In the genomic region with DNA sequence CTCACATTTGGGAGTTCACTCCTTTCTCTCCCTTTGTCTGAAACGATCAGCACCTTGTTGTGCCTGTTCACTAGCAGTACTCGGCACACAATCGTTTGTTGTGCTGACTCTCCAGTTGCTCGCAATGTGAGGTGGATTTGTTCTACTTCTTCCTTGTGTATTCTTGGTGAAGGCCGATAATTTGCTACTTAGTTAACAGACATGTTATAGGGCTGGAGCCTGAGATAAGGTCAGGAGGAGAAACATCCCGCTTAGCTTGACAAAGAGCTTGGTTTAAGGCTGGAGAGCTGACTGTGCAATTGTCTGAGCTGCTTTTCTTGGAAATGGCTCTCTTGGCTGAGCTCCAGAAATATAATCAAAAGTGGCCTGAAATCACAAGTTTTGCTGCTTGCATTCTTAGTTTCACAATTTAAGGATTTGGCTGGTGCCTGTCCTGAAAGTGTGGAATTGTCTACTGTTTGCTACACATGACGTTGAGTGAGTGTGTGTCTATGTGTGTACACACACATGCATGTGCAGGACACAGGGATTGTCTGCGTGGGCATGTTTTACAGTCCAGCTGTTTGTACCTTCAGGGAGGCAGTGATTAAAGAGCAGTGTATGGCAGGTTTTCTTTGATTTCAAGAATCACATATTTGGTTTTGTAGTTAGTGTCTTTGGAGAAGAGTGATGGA, we compare ENCODE assay signal across 8 cellular contexts.
A peak's percentile ranks its signal among the peaks of the same experiment; 100 is the strongest.
DNase-seq lines count a peak whose midpoint lies in the region; ATAC-seq and TF ChIP-seq lines count a peak whose summit lies in the region.

No MANE protein-coding gene starts in this region.

- H3K36me3 ChIP-seq in right atrium auricular region (no peaks in the 10 kb centered on the region), subcutaneous abdominal adipose tissue (ENCODE audit: control insufficient read depth in 5 of 5, insufficient read depth in 5 of 5, low read length in 5 of 5) (no peaks in the 10 kb centered on the region)

- H3K4me3 Mint-ChIP-seq in activated CD8-positive, alpha-beta T cell treated with anti-CD3 and anti-CD28 coated beads for 36 hours = peak overlapping the region; percentile 69

- H3K27ac ChIP-seq in right atrium auricular region = peak overlapping the region; percentile 52 to 61
- peak overlapping the region; percentile 64 for H3K27ac ChIP-seq in subcutaneous abdominal adipose tissue (ENCODE audit: low read depth, low read length)

- no peak for TF ChIP-seq CTCF in activated CD8-positive, alpha-beta T cell treated with anti-CD3 and anti-CD28 coated beads for 36 hours (IDR thresholded peaks at IDR 0.05)
- no peak for TF ChIP-seq CTCF in right atrium auricular region (IDR thresholded peaks at IDR 0.05)

- CTCF ChIA-PET in activated CD8-positive, alpha-beta T cell treated with anti-CD3 and anti-CD28 coated beads for 36 hours (lab: Charles Lee) = interaction anchor here (0.7 to 5.0 kb wide), 14 partner anchors 9 to 134 kb away, joined by 3 to 37 read pairs (median 4); partner anchors contain the start of gene NEMF

- no peaks in the 10 kb centered on the region for H3K36me3 Mint-ChIP-seq in activated CD8-positive, alpha-beta T cell treated with anti-CD3 and anti-CD28 coated beads for 36 hours (ENCODE audit: low read depth)

- H3K27ac Mint-ChIP-seq in activated CD8-positive, alpha-beta T cell treated with anti-CD3 and anti-CD28 coated beads for 36 hours = peak overlapping the region; percentile 94

- H3K4me1 Mint-ChIP-seq in activated CD8-positive, alpha-beta T cell treated with anti-CD3 and anti-CD28 coated beads for 36 hours (ENCODE audit: low read depth) = peaks cover 48% of the 10 kb centered on the region

- H3K4me1 ChIP-seq in right atrium auricular region (peaks cover 0 to 35% of the 10 kb centered on the region in 2 donors), subcutaneous abdominal adipose tissue (ENCODE audit: control insufficient read depth in 5 of 5, insufficient read depth in 5 of 5, low read length in 5 of 5) (peaks cover 6 to 51% (median 43%) of the 10 kb centered on the region in 5 donors)

- H3K9me3 ChIP-seq in right atrium auricular region (no peaks in the 10 kb centered on the region), subcutaneous abdominal adipose tissue (ENCODE audit: control insufficient read depth in 5 of 5, low read length in 5 of 5) (no peaks in the 10 kb centered on the region)

- H3K27me3 ChIP-seq in right atrium auricular region (no peaks in the 10 kb centered on the region), subcutaneous abdominal adipose tissue (ENCODE audit: control insufficient read depth in 5 of 5, insufficient read depth in 4 of 5, low read length in 5 of 5) (no peaks in the 10 kb centered on the region)

- peak; percentile 24 for ATAC-seq in HG03103 (IDR thresholded peaks at IDR 0.05; ENCODE audit: low read depth, unreplicated experiment)
- peak; percentile 12 for ATAC-seq in activated CD8-positive, alpha-beta T cell treated with anti-CD3 and anti-CD28 coated beads for 36 hours

- H3K9ac ChIP-seq in subcutaneous abdominal adipose tissue (ENCODE audit: low read length in 5 of 5) = peak overlapping the region in 2 of 5 donors; percentile 4 to 52

- POLR2A ChIA-PET in activated CD8-positive, alpha-beta T cell treated with anti-CD3 and anti-CD28 coated beads for 36 hours (lab: Charles Lee) = interaction anchor here (0.6 to 7.8 kb wide), 25 partner anchors 9 to 117 kb away, joined by 3 to 135 read pairs (median 5); partner anchors contain the start of gene ARF6

- no peaks in the 10 kb centered on the region for H3K27me3 Mint-ChIP-seq in activated CD8-positive, alpha-beta T cell treated with anti-CD3 and anti-CD28 coated beads for 36 hours

- peak; percentile 35 for DNase-seq in DMS153 treated with DMSO at 0.1 percent for 48 hours (lab: John Stamatoyannopoulos, UW; ENCODE audit: unreplicated experiment)
- no peak for DNase-seq in DMS153 (lab: John Stamatoyannopoulos, UW)
- DNase-seq in activated CD8-positive, alpha-beta T cell treated with anti-CD3 and anti-CD28 coated beads for 36 hours = peak; percentile 28
- DNase-seq in right atrium auricular region (ENCODE audit: low spot score) = peak; percentile 60
- no peak for DNase-seq in midbrain (lab: John Stamatoyannopoulos, UW)
- no peak for DNase-seq in posterior cingulate gyrus

- H3K4me3 ChIP-seq in right atrium auricular region (no peak overlapping the region), subcutaneous abdominal adipose tissue (ENCODE audit: low read depth in 1 of 5, low read length in 5 of 5) (peak overlapping the region in 3 of 5 donors; percentile 2 to 34 (median 15))

- H3K9me3 Mint-ChIP-seq in activated CD8-positive, alpha-beta T cell treated with anti-CD3 and anti-CD28 coated beads for 36 hours = no peaks in the 10 kb centered on the region

- intact Hi-C loops in activated CD8-positive, alpha-beta T cell treated with anti-CD3 and anti-CD28 coated beads for 36 hours (cut with micrococcal nuclease) = loop anchor here (2.0 kb wide), 1 partner anchor 72 kb away; no protein-coding TSS in a partner anchor
- intact Hi-C loops in posterior cingulate gyrus (cut with DNase I) = no loop called here

Comparison
In these comparisons a context has a peak if more than half of its experiments do, and no peak if none do; other contexts are left out.
1. DNase-seq: peak in DMS153 treated with DMSO at 0.1 percent for 48 hours (single experiment), activated CD8-positive, alpha-beta T cell treated with anti-CD3 and anti-CD28 coated beads for 36 hours (single experiment) and right atrium auricular region (single experiment); none in DMS153 (single experiment), midbrain (single experiment) and posterior cingulate gyrus (0 of 10).
2. H3K4me3 ChIP-seq: peak in subcutaneous abdominal adipose tissue (3 of 5); none in right atrium auricular region (0 of 2).